ENCODE assay signal across 9 cellular contexts in genomic region chr5:68007446-68007845, GRCh38.
A peak's percentile ranks its signal among the peaks of the same experiment; 100 is the strongest.
DNase-seq lines count a peak whose midpoint lies in the region; ATAC-seq and TF ChIP-seq lines count a peak whose summit lies in the region.
"Had no signal": no experiment of that assay in that cellular context is flagged by ENCODE, and none has a peak within 500 bp of the region (broad histone marks: within the 10 kb centered on the region; RNA-seq: fewer than 3 reads in every experiment).

No MANE protein-coding gene starts in this region.

- no peaks in the 10 kb centered on the region for H4K20me1 ChIP-seq in GM23248 (ENCODE audit: insufficient read depth)

- peaks cover 12% of the 10 kb centered on the region for H3K27me3 Mint-ChIP-seq in stimulated activated memory B cell treated with anti-CD40 and anti-IgM and Interleukin-4, amounts not matched to agents 10 μg/mL and 1 μg/mL and 100 μg/mL, for 72 hours
- H3K27me3 Mint-ChIP-seq: memory B cell had no signal

- H3K4me3 Mint-ChIP-seq in stimulated activated memory B cell treated with anti-CD40 and anti-IgM and Interleukin-4, amounts not matched to agents 10 μg/mL and 1 μg/mL and 100 μg/mL, for 72 hours = no peak overlapping the region
- H3K4me3 Mint-ChIP-seq: memory B cell had no signal

- H3K4me1 ChIP-seq in GM23248 (ENCODE audit: insufficient read depth) = peaks cover 11% of the 10 kb centered on the region

- no peaks in the 10 kb centered on the region for H3K9me3 ChIP-seq in GM23248 (ENCODE audit: low read depth)

- H3K79me2 ChIP-seq in GM23248 (ENCODE audit: insufficient read depth) = no peaks in the 10 kb centered on the region

- H3F3A ChIP-seq in GM23248 (ENCODE audit: insufficient read depth) = peaks cover 13% of the 10 kb centered on the region

- H3K4me2 ChIP-seq in GM23248 (ENCODE audit: unreplicated experiment) = no peak overlapping the region

- H3K36me3 ChIP-seq in GM23248 (ENCODE audit: low read depth) = no peaks in the 10 kb centered on the region

- H3K27ac ChIP-seq in GM23248 = no peak overlapping the region

- no peaks in the 10 kb centered on the region for H3K9me3 Mint-ChIP-seq in stimulated activated memory B cell treated with anti-CD40 and anti-IgM and Interleukin-4, amounts not matched to agents 10 μg/mL and 1 μg/mL and 100 μg/mL, for 72 hours
- H3K9me3 Mint-ChIP-seq: memory B cell had no signal

- no peaks in the 10 kb centered on the region for H3K27me3 ChIP-seq in GM23248 (replicated peaks; ENCODE audit: insufficient read depth)

- H2AFZ ChIP-seq in GM23248 = no peak overlapping the region

- no peaks in the 10 kb centered on the region for H3K4me1 Mint-ChIP-seq in stimulated activated memory B cell treated with anti-CD40 and anti-IgM and Interleukin-4, amounts not matched to agents 10 μg/mL and 1 μg/mL and 100 μg/mL, for 72 hours

- peak; percentile 81 for DNase-seq in GM23248
- peak; percentile 39 for DNase-seq in RPMI7951 (ENCODE audit: low read depth)
- DNase-seq in fibroblast of pulmonary artery (ENCODE audit: low read depth) = peak; percentile 93
- peak; percentile 88 for DNase-seq in renal cortical epithelial cell (ENCODE audit: low read depth)

- no peak overlapping the region for H3K9ac ChIP-seq in GM23248

- no peak for TF ChIP-seq CTCF in fibroblast of pulmonary artery (IDR thresholded peaks at IDR 0.05; ENCODE audit: low read length, missing control alignments)

- H3K36me3 Mint-ChIP-seq in stimulated activated memory B cell treated with anti-CD40 and anti-IgM and Interleukin-4, amounts not matched to agents 10 μg/mL and 1 μg/mL and 100 μg/mL, for 72 hours = no peaks in the 10 kb centered on the region
- H3K36me3 Mint-ChIP-seq: memory B cell had no signal

- H3K9me2 ChIP-seq in GM23248 (ENCODE audit: insufficient read depth) = no peaks in the 10 kb centered on the region

- no peak overlapping the region for H3K27ac Mint-ChIP-seq in stimulated activated memory B cell treated with anti-CD40 and anti-IgM and Interleukin-4, amounts not matched to agents 10 μg/mL and 1 μg/mL and 100 μg/mL, for 72 hours
- H3K27ac Mint-ChIP-seq: memory B cell had no signal

- no peak for ATAC-seq in stimulated activated memory B cell treated with anti-CD40 and anti-IgM and Interleukin-4, amounts not matched to agents 10 μg/mL and 1 μg/mL and 100 μg/mL, for 72 hours
- no peak for ATAC-seq in GM19328 (IDR thresholded peaks at IDR 0.05; ENCODE audit: unreplicated experiment)
- ATAC-seq in GM18907 (IDR thresholded peaks at IDR 0.05; ENCODE audit: unreplicated experiment) = no peak
- no peak for ATAC-seq in GM19324 (IDR thresholded peaks at IDR 0.05; ENCODE audit: low FRiP score, unreplicated experiment)

- 55% methylated on average over 4 of the region's 4 CpGs for WGBS in GM23248 (ENCODE audit: low coverage in 1 of 2, low lambda C conversion rate in 2 of 2, missing lambda C conversion rate in 2 of 2), 2 experiments

- H3K4me3 ChIP-seq in GM23248 (no peak overlapping the region), fibroblast of pulmonary artery (replicated peaks; ENCODE audit: low read depth, low read length) (no peak overlapping the region)

- in situ Hi-C loops in GM23248 (cut with MboI) = no loop called here

Comparison
In these comparisons a context has a peak if more than half of its experiments do, and no peak if none do; other contexts are left out.
1. DNase-seq: peak in every context shown above with its lines; median percentile 93 in fibroblast of pulmonary artery; 88 in renal cortical epithelial cell; 81 in GM23248; 39 in RPMI7951.